Comparison of ENCODE assay signal across 15 cellular contexts in genomic region chr3:107892960-107893359, GRCh38.
DNase-seq lines count a peak whose midpoint lies in the region; ATAC-seq, FAIRE-seq and TF ChIP-seq lines count a peak whose summit lies in the region.
"Had no signal": no experiment of that assay in that cellular context is flagged by ENCODE, and none has a peak within 500 bp of the region (broad histone marks: within the 10 kb centered on the region; RNA-seq: fewer than 3 reads in every experiment).

No MANE protein-coding gene starts in this region.

- H3K4me3 ChIP-seq in lower leg skin (ENCODE audit: low read depth, poor library complexity, severe bottlenecking): no peak overlapping the region
- H3K4me3 ChIP-seq: Peyer's patch had no signal

- no peak for ATAC-seq in GM21515 (IDR thresholded peaks at IDR 0.05; ENCODE audit: unreplicated experiment)

- FAIRE-seq in urothelium cell line (lab: Jason Lieb, UNC): peak; percentile 48

- no peak for TF ChIP-seq CTCF in lower leg skin (IDR thresholded peaks at IDR 0.05)

- intact Hi-C loops in lower leg skin (cut with DNase I; ENCODE audit: low total_unique reads): no loop called here

- 46 to 59% methylated on average over 3 of the region's 3 CpGs for WGBS in lower leg skin, 2 donors

- no peak for TF ChIP-seq POLR2A in lower leg skin (IDR thresholded peaks at IDR 0.05)

- peak; percentile 74 for DNase-seq in NCI-H748 treated with DMSO at 0.1 percent for 48 hours (lab: John Stamatoyannopoulos, UW)
- DNase-seq in NCI-H748 (lab: John Stamatoyannopoulos, UW; ENCODE audit: unreplicated experiment): no peak
- DNase-seq in HS-27A (ENCODE audit: low read depth): peak; percentile 23
- peak; percentile 37 for DNase-seq in SK-N-DZ (ENCODE audit: low spot score)
- no peak for DNase-seq in urothelium cell line (ENCODE audit: low spot score)
- no peak for DNase-seq in lower leg skin (ENCODE audit: low spot score in 2 of 2)
- DNase-seq in activated CD8-positive, alpha-beta memory T cell treated with anti-CD3 and anti-CD28 coated beads for 24 hours: no peak
- DNase-seq: H9, Karpas-422, MV-4-11, NCI-H1694 treated with DMSO at 0.1 percent for 48 hours, NCI-H524 treated with DMSO at 0.1 percent for 48 hours, Peyer's patch, SHP77 had no signal

Comparison
In these comparisons a context has a peak if more than half of its experiments do, and no peak if none do; other contexts are left out.
1. DNase-seq: peak in NCI-H748 treated with DMSO at 0.1 percent for 48 hours (single experiment), HS-27A (single experiment) and SK-N-DZ (single experiment); none in NCI-H748 (single experiment), urothelium cell line (single experiment), lower leg skin (0 of 2) and activated CD8-positive, alpha-beta memory T cell treated with anti-CD3 and anti-CD28 coated beads for 24 hours (single experiment).